ENCODE assay signal across 9 cellular contexts in the genomic region with DNA sequence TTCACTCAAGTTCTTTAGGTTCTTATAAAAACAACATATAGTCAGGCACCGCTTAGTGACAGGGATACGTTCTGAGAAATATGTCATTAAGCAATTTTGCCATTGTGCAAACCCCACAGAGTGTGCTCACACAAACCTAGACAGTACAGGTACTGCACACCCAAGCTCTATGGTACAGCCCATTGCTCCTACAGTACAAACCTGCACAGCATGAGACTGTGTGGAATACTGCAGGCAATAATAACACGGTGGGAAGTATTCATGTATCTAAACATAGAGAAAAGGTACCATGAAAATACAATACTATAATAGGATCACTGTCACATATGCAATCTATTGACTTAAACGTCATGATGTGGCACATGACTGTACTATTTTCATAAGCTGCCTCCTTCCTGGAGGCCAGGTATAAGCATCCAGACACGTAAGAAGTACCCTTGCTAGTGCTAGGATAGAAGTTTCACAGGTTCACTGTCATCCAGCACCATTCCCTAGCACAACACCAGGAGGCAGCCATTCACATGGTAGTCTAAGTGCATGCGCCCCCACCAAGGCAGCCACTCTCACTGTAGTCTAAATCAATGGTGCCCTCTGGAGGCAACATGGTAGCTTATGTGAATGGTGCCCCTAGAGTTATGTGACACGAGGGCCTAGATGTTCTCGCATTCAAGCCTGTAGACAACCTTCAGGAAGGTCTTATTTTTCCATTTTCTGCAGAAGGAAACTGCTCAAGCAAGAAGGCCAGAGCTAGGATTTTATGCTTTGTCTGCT.
A peak's percentile ranks its signal among the peaks of the same experiment; 100 is the strongest.
DNase-seq lines count a peak whose midpoint lies in the region; ATAC-seq, FAIRE-seq and TF ChIP-seq lines count a peak whose summit lies in the region.
"Had no signal": no experiment of that assay in that cellular context is flagged by ENCODE, and none has a peak within 500 bp of the region (broad histone marks: within the 10 kb centered on the region; RNA-seq: fewer than 3 reads in every experiment).

No MANE protein-coding gene starts in this region.

- no peak overlapping the region for H3K4me3 ChIP-seq in HepG2 (replicated peaks in 1 of 3; ENCODE audit: insufficient read depth in 1 of 3, low read depth in 2 of 3, low read length in 3 of 3)
- H3K4me3 ChIP-seq in neural progenitor cell, result no peak overlapping the region

- H3K36me3 Mint-ChIP-seq in neural progenitor cell, result no peaks in the 10 kb centered on the region

- FAIRE-seq in HepG2 (lab: Jason Lieb, UNC), result peak; percentile 96

- TF ChIP-seq EP300 in HepG2 (IDR thresholded peaks at IDR 0.05; ENCODE audit: low read depth in 2 of 2, low read length in 2 of 2) (no peak), HepG2 (CRISPR knock-in tag; IDR thresholded peaks at IDR 0.05; ENCODE audit: borderline replicate concordance) (no peak)

- TF ChIP-seq POLR2A in HepG2 (IDR thresholded peaks at IDR 0.05; ENCODE audit: insufficient read depth in 1 of 2, low read depth in 2 of 2, low read length in 2 of 2), result no peak

- H3K9me3 ChIP-seq in HepG2 (ENCODE audit: low read length) (no peaks in the 10 kb centered on the region), neural progenitor cell (ENCODE audit: low read depth) (no peaks in the 10 kb centered on the region)

- no peak overlapping the region for H2AFZ ChIP-seq in HepG2 (ENCODE audit: low read length)
- H2AFZ ChIP-seq in neural progenitor cell (replicated peaks), result no peak overlapping the region

- no peak overlapping the region for H3K27ac ChIP-seq in VCaP
- no peak overlapping the region for H3K27ac ChIP-seq in HepG2 (ENCODE audit: extremely low read length, insufficient read depth, low read length)
- H3K27ac ChIP-seq in RWPE1, result no peak overlapping the region
- no peak overlapping the region for H3K27ac ChIP-seq in neural progenitor cell

- CTCF ChIA-PET in HepG2 (lab: Yijun Ruan, JAX; ENCODE audit: low intra/inter-chr PET ratio, low total read pairs), result interaction anchor here (0.6 to 3.1 kb wide), 4 partner anchors 89 to 291 kb away, joined by 3 to 46 read pairs (median 8); no protein-coding TSS in a partner anchor
- CTCF ChIA-PET in RWPE1 (lab: Yijun Ruan, JAX), result interaction anchor here (0.6 to 2.6 kb wide), 11 partner anchors 10 to 152 kb away, joined by 3 to 15 read pairs (median 4); no protein-coding TSS in a partner anchor

- BruUV-seq in HepG2 (replicated peaks; lab: Mats Ljungman, UMichigan), result no TSS peak

- H3K4me1 ChIP-seq in HepG2 (ENCODE audit: insufficient read depth, low read length) (0 out of 2 replicates have a peak, but pooled peaks cover 6% of the 10 kb centered on the region), neural progenitor cell (peaks cover 6% of the 10 kb centered on the region)

- H3K27me3 Mint-ChIP-seq in neural progenitor cell (ENCODE audit: insufficient read depth, low read depth), result peaks cover 8% of the 10 kb centered on the region
- H3K27me3 Mint-ChIP-seq: stimulated activated naive CD8-positive, alpha-beta T cell treated with anti-CD3 and anti-CD28 coated beads, Interleukin-15, Interleukin-2, amounts not matched to agents 100 ng/mL and 50 ng/mL, for 24 hours had no signal

- H3K9ac ChIP-seq in HepG2 (ENCODE audit: insufficient read depth, low read depth, low read length) (no peak overlapping the region), neural progenitor cell (no peak overlapping the region)

- peak; percentile 96 for ATAC-seq in HepG2
- no peak for ATAC-seq in GM18861 (IDR thresholded peaks at IDR 0.05; ENCODE audit: unreplicated experiment)

- H3K4me2 ChIP-seq in HepG2 (ENCODE audit: low read depth, low read length), result no peak overlapping the region
- H3K4me2 ChIP-seq in neural progenitor cell, result no peak overlapping the region

- POLR2A ChIA-PET in HepG2 (lab: Yijun Ruan, JAX) (no interaction called here), RWPE1 (lab: Yijun Ruan, JAX; ENCODE audit: low non-redundant PET) (no interaction called here)

- no peak overlapping the region for H3K4me3 Mint-ChIP-seq in neural progenitor cell
- H3K4me3 Mint-ChIP-seq: stimulated activated naive CD8-positive, alpha-beta T cell treated with anti-CD3 and anti-CD28 coated beads, Interleukin-15, Interleukin-2, amounts not matched to agents 100 ng/mL and 50 ng/mL, for 24 hours had no signal

- intact Hi-C loops in HepG2 (cut with micrococcal nuclease; ENCODE audit: unreplicated experiment), result loop anchor here (1.0 to 2.0 kb wide), 3 partner anchors 62 to 292 kb away; no protein-coding TSS in a partner anchor

- TF ChIP-seq RAD21 in HepG2 (CRISPR knock-in tag; IDR thresholded peaks at IDR 0.05), result peak; percentile 83

- TF ChIP-seq CTCF in VCaP (conservative IDR thresholded peaks at IDR 0.05) (peak; percentile 51), HepG2 (CRISPR knock-in tag; IDR thresholded peaks at IDR 0.05) (peak; percentile 93), RWPE1 (conservative IDR thresholded peaks at IDR 0.05; ENCODE audit: low read depth) (no peak), neural progenitor cell (IDR thresholded peaks at IDR 0.05) (no peak)

- H3K9me3 Mint-ChIP-seq in neural progenitor cell, result no peaks in the 10 kb centered on the region
- H3K9me3 Mint-ChIP-seq: stimulated activated naive CD8-positive, alpha-beta T cell treated with anti-CD3 and anti-CD28 coated beads, Interleukin-15, Interleukin-2, amounts not matched to agents 100 ng/mL and 50 ng/mL, for 24 hours had no signal

- no peaks in the 10 kb centered on the region; a peak in 2 of 5 replicates for H3K27me3 ChIP-seq in HepG2 (ENCODE audit: control insufficient read depth in 1 of 2, insufficient read depth in 2 of 2, low read length in 2 of 2)
- H3K27me3 ChIP-seq in neural progenitor cell, result no peaks in the 10 kb centered on the region

- H4K20me1 ChIP-seq in HepG2 (ENCODE audit: insufficient read depth, low read length), result no peaks in the 10 kb centered on the region
- H4K20me1 ChIP-seq in neural progenitor cell (ENCODE audit: low read depth), result no peaks in the 10 kb centered on the region

- no peaks in the 10 kb centered on the region for H3F3A ChIP-seq in neural progenitor cell (ENCODE audit: low read depth)

- WGBS in HepG2 (ENCODE audit: low lambda C conversion rate), result 33% methylated on average over 8 of the region's 8 CpGs

- no peaks in the 10 kb centered on the region for H3K36me3 ChIP-seq in HepG2 (replicated peaks in 1 of 2; ENCODE audit: control insufficient read depth in 1 of 2, insufficient read depth in 2 of 2, low read length in 2 of 2)
- H3K36me3 ChIP-seq in neural progenitor cell, result no peaks in the 10 kb centered on the region

- DNase-seq in G401 (ENCODE audit: low spot score) (peak; percentile 16), HT-29 (ENCODE audit: low spot score) (peak; percentile 93), HepG2 (ENCODE audit: low spot score) (peak; percentile 88), RWPE1 (ENCODE audit: low spot score) (no peak), neural progenitor cell (ENCODE audit: low spot score) (no peak), DMS79 (lab: John Stamatoyannopoulos, UW) (no peak)

- H3K4me1 Mint-ChIP-seq in neural progenitor cell, result peaks cover 2% of the 10 kb centered on the region

- H3K27ac Mint-ChIP-seq in neural progenitor cell, result no peak overlapping the region
- H3K27ac Mint-ChIP-seq: stimulated activated naive CD8-positive, alpha-beta T cell treated with anti-CD3 and anti-CD28 coated beads, Interleukin-15, Interleukin-2, amounts not matched to agents 100 ng/mL and 50 ng/mL, for 24 hours had no signal

- in situ Hi-C loops in G401 (cut with HindIII; ENCODE audit: low sequenced_read_pairs), result no loop called here
- in situ Hi-C loops in HepG2 (cut with HindIII; ENCODE audit: extremely low pct_ligation_motif_present, low pct_unique_long_range_greater_than_20kb), result loop anchor here (5.0 kb wide), 1 partner anchor 144 kb away; no protein-coding TSS in a partner anchor

- H3K79me2 ChIP-seq in HepG2 (ENCODE audit: insufficient read depth, low read length) (no peaks in the 10 kb centered on the region), neural progenitor cell (ENCODE audit: low read depth) (no peaks in the 10 kb centered on the region)

TF ChIP-seq in HepG2, 621 proteins besides CTCF, POLR2A, EP300 and RAD21 (continues in another document):
- TF ChIP-seq ZBTB7B (CRISPR knock-in tag; IDR thresholded peaks at IDR 0.05) (no peak), ZNF256 (CRISPR knock-in tag; conservative IDR thresholded peaks at IDR 0.05) (no peak), ZNF329 (CRISPR knock-in tag; IDR thresholded peaks at IDR 0.05; ENCODE audit: low read depth) (peak; percentile 68; the same call in 1 of the 2 replicates), HNRNPUL1 (IDR thresholded peaks at IDR 0.05; ENCODE audit: low read depth, low read length) (no peak), STAG1 (CRISPR knock-in tag; IDR thresholded peaks at IDR 0.05) (peak; percentile 96), ZNF570 (CRISPR knock-in tag; IDR thresholded peaks at IDR 0.05; ENCODE audit: borderline replicate concordance) (no peak), KDM2A (CRISPR knock-in tag; IDR thresholded peaks at IDR 0.05; ENCODE audit: borderline replicate concordance, low read depth) (0 out of 2 replicates have a peak, but pooled peaks have one; percentile 32), JDP2 (CRISPR knock-in tag; IDR thresholded peaks at IDR 0.05; ENCODE audit: borderline replicate concordance) (no peak), MIER2 (CRISPR knock-in tag; IDR thresholded peaks at IDR 0.05) (peak; percentile 41; the same call in 1 of the 2 replicates), ZNF775 (CRISPR knock-in tag; IDR thresholded peaks at IDR 0.05; ENCODE audit: borderline replicate concordance) (no peak), ZNF7 (CRISPR knock-in tag; IDR thresholded peaks at IDR 0.05) (no peak)
- TF ChIP-seq, protein P1, sequence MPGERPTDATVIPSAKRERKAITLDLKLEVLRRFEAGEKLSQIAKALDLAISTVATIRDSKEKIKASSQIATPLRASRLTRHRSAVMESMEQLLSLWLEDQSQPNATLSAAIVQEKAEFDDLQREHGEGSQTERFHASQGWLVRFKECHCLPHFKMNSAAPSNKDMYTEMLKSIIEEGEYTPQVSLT (CRISPR knock-in tag; IDR thresholded peaks at IDR 0.05; ENCODE audit: borderline replicate concordance, low read depth), result no peak
- TF ChIP-seq, protein P2, sequence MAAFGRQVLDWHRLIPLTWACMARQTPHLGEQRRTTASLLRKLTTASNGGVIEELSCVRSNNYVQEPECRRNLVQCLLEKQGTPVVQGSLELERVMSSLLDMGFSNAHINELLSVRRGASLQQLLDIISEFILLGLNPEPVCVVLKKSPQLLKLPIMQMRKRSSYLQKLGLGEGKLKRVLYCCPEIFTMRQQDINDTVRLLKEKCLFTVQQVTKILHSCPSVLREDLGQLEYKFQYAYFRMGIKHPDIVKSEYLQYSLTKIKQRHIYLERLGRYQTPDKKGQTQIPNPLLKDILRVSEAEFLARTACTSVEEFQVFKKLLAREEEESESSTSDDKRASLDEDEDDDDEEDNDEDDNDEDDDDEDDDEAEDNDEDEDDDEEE (CRISPR knock-in tag; IDR thresholded peaks at IDR 0.05), result no peak

Comparison
In these comparisons a context has a peak if more than half of its experiments do, and no peak if none do; other contexts are left out.
1. DNase-seq: peak in G401 (single experiment), HT-29 (single experiment) and HepG2 (single experiment); none in RWPE1 (single experiment), neural progenitor cell (single experiment) and DMS79 (single experiment).
2. CTCF ChIP-seq: peak in VCaP (single experiment) and HepG2 (single experiment); none in RWPE1 (single experiment) and neural progenitor cell (single experiment).